In the genomic region with DNA sequence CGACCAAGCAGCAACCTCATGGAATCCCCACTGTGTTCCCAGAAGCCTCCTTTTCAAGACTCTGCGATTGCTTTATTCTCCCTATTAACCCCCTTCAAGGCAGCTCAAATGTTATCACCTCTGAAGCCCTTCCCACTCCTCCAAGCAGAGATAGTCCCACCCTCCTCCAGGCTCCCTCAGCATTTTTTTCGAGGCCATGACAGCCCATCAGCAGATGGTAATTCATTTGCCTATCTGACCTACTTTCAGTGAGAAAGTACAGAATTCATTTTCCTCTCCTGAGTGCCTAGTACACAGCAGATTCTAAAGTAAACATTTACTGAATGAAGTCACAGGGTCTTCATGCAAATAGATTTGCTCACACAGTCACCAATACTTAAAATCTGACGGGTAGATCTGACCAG, we compare ENCODE assay signal across 8 cellular contexts. TPM values are rescaled to one million over a fixed set of nuclear protein-coding genes. Genes with fewer than 3 reads are reported as not detected.
DNase-seq lines count a peak whose midpoint lies in the region; ATAC-seq and TF ChIP-seq lines count a peak whose summit lies in the region.

No MANE protein-coding gene starts in this region.

- peak overlapping the region; percentile 15; the same call in 1 of the 2 replicates for H2AFZ ChIP-seq in KMS-11 (ENCODE audit: low read depth)

- no peak for TF ChIP-seq CTCF in KMS-11 (conservative IDR thresholded peaks at IDR 0.05; ENCODE audit: low read depth, low read length)
- no peak for TF ChIP-seq CTCF in colonic mucosa (IDR thresholded peaks at IDR 0.05)

- H3K4me3 Mint-ChIP-seq in naive B cell: peak overlapping the region in 1 of 8 donors; percentile 10

- H3K4me3 ChIP-seq in KMS-11 (IDR thresholded peaks at IDR 0.05; ENCODE audit: insufficient read depth, low read depth, low read length) (no peak overlapping the region), colonic mucosa (no peak overlapping the region)

- H3K36me3 Mint-ChIP-seq in naive B cell: peaks cover 8 to 11% of the 10 kb centered on the region in 2 donors

- no peaks in the 10 kb centered on the region for H3K9me3 ChIP-seq in colonic mucosa

- H4K20me1 ChIP-seq in KMS-11 (ENCODE audit: insufficient read depth): no peaks in the 10 kb centered on the region

- H3K9me3 Mint-ChIP-seq in naive B cell: peaks cover 0 to 5% (median under 1%) of the 10 kb centered on the region in 7 donors

- H3K4me1 ChIP-seq in KMS-11 (ENCODE audit: low read depth, poor library complexity, severe bottlenecking) (peaks cover 51% of the 10 kb centered on the region), colonic mucosa (no peaks in the 10 kb centered on the region)

- H3K27ac Mint-ChIP-seq in naive B cell: peak overlapping the region; percentile 1 to 91 (median 79)

- H3K27me3 Mint-ChIP-seq in naive B cell: no peaks in the 10 kb centered on the region

- peak overlapping the region; percentile 34 for H3K27ac ChIP-seq in KMS-11
- H3K27ac ChIP-seq in colonic mucosa: peak overlapping the region; percentile 19

- ATAC-seq in naive B cell (ENCODE audit: low read depth in 2 of 2) (no peak), HG03457 (IDR thresholded peaks at IDR 0.05; ENCODE audit: unreplicated experiment) (no peak)

- H3K27me3 ChIP-seq in KMS-11 (ENCODE audit: insufficient read depth, low read depth) (no peaks in the 10 kb centered on the region), colonic mucosa (no peaks in the 10 kb centered on the region)

- H3K4me1 Mint-ChIP-seq in naive B cell: peaks cover 44 to 60% (median 47%) of the 10 kb centered on the region in 3 donors

- no peaks in the 10 kb centered on the region for H3K36me3 ChIP-seq in KMS-11 (ENCODE audit: insufficient read depth)
- no peaks in the 10 kb centered on the region for H3K36me3 ChIP-seq in colonic mucosa

- H3K79me2 ChIP-seq in KMS-11 (ENCODE audit: insufficient read depth, low read depth): 0 out of 2 replicates have a peak, but pooled peaks cover 8% of the 10 kb centered on the region

- peak overlapping the region; percentile 70 for H3K4me2 ChIP-seq in KMS-11

- H3K9ac ChIP-seq in KMS-11: no peak overlapping the region; the same call in 1 of the 2 replicates
- H3K9ac ChIP-seq in colonic mucosa (ENCODE audit: low read depth in 2 of 2, low read length in 2 of 2): no peak overlapping the region

- DNase-seq in DMS53 treated with DMSO at 0.1 percent for 48 hours (lab: John Stamatoyannopoulos, UW; ENCODE audit: unreplicated experiment) (peak; percentile 87), colonic mucosa (no peak), naive B cell (no peak), kidney glomerular epithelial cell (lab: John Stamatoyannopoulos, UW) (no peak), LoVo (ENCODE audit: low spot score) (no peak)
- DNase-seq in activated T-cell treated with anti-CD3 and anti-CD28 coated beads, Interleukin-2, amount 50 U/mL, for 48 hours: no peak

- intact Hi-C loops in colonic mucosa (cut with DNase I): no loop called here

RNA-seq across cellular contexts. Expression of gene HERPUD2, which starts 47.8 kb away (rescaled TPM):
- 10 to 100 TPM; 20.2 to 24.2 TPM for total RNA-seq in colonic mucosa
- polyA plus RNA-seq in naive B cell (ENCODE audit: low read depth in 6 of 6): 10 to 100 TPM; 52.7 to 78.0 (median 63.2) TPM
